8 cellular contexts compared by ENCODE assay signal in genomic region chr9:5587024-5587423, GRCh38. TPM values are rescaled to one million over a fixed set of nuclear protein-coding genes. Genes with fewer than 3 reads are reported as not detected.
DNase-seq lines count a peak whose midpoint lies in the region; ATAC-seq and TF ChIP-seq lines count a peak whose summit lies in the region.
"Had no signal": no experiment of that assay in that cellular context is flagged by ENCODE, and none has a peak within 500 bp of the region (broad histone marks: within the 10 kb centered on the region; RNA-seq: fewer than 3 reads in every experiment).

No MANE protein-coding gene starts in this region.

- intact Hi-C loops in activated CD8-positive, alpha-beta T cell treated with anti-CD3 and anti-CD28 coated beads for 36 hours (cut with micrococcal nuclease): loop anchor here (5.0 kb wide), 1 partner anchor 130 kb away; no protein-coding TSS in a partner anchor

- no peaks in the 10 kb centered on the region for H3K79me1 ChIP-seq in mesendoderm (ENCODE audit: low read length)

- H3K18ac ChIP-seq in mesendoderm (ENCODE audit: low read length): no peak overlapping the region

- peak; percentile 67 for DNase-seq in activated CD8-positive, alpha-beta T cell treated with anti-CD3 and anti-CD28 coated beads for 36 hours
- DNase-seq in fibroblast of the aortic adventitia (ENCODE audit: low read depth) (peak; percentile 63), mesendoderm (no peak), NCI-H2107 treated with DMSO at 0.1 percent for 48 hours (lab: John Stamatoyannopoulos, UW; ENCODE audit: unreplicated experiment) (no peak), HUDEP-2 (lab: John Stamatoyannopoulos, UW; ENCODE audit: unreplicated experiment in 76 of 76) (no peak)
- no peak for DNase-seq in stimulated activated effector memory CD8-positive, alpha-beta T cell treated with anti-CD3 and anti-CD28 coated beads, Interleukin-12 subunit alpha, Interleukin-12 subunit beta, amount 100 ng/mL, for 72 hours (ENCODE audit: low spot score in 2 of 2)
- DNase-seq: activated gamma-delta T cell had no signal

- H2BK5ac ChIP-seq in mesendoderm (ENCODE audit: low read length): no peak overlapping the region

- H3K56ac ChIP-seq in mesendoderm (ENCODE audit: low read length): no peak overlapping the region

- H3K27me3 Mint-ChIP-seq in activated CD8-positive, alpha-beta T cell treated with anti-CD3 and anti-CD28 coated beads for 36 hours: no peaks in the 10 kb centered on the region

- H3K4me1 Mint-ChIP-seq in activated CD8-positive, alpha-beta T cell treated with anti-CD3 and anti-CD28 coated beads for 36 hours (ENCODE audit: low read depth): peaks cover 54% of the 10 kb centered on the region
- H3K4me1 Mint-ChIP-seq in stimulated activated effector memory CD8-positive, alpha-beta T cell treated with anti-CD3 and anti-CD28 coated beads, Interleukin-12 subunit alpha, Interleukin-12 subunit beta, amount 100 ng/mL, for 72 hours: peaks cover 30% of the 10 kb centered on the region

- no peaks in the 10 kb centered on the region for H3K36me3 ChIP-seq in mesendoderm (ENCODE audit: control insufficient read depth, insufficient read depth, low read length)

- no peak overlapping the region for H3K9ac ChIP-seq in mesendoderm (ENCODE audit: low read length)

- no peak overlapping the region for H3K4me3 Mint-ChIP-seq in activated CD8-positive, alpha-beta T cell treated with anti-CD3 and anti-CD28 coated beads for 36 hours
- H3K4me3 Mint-ChIP-seq in stimulated activated effector memory CD8-positive, alpha-beta T cell treated with anti-CD3 and anti-CD28 coated beads, Interleukin-12 subunit alpha, Interleukin-12 subunit beta, amount 100 ng/mL, for 72 hours: no peak overlapping the region

- H3K27ac ChIP-seq in mesendoderm (ENCODE audit: low read depth, low read length): no peak overlapping the region

- H2BK120ac ChIP-seq in mesendoderm (ENCODE audit: low read depth, low read length): no peak overlapping the region

- no peaks in the 10 kb centered on the region for H3K79me2 ChIP-seq in mesendoderm (ENCODE audit: control insufficient read depth, insufficient read depth, low read length)

- H2BK15ac ChIP-seq in mesendoderm (replicated peaks; ENCODE audit: low read depth): no peak overlapping the region

- no peak overlapping the region for H3K4me2 ChIP-seq in mesendoderm (ENCODE audit: low read length)

- CTCF ChIA-PET in activated CD8-positive, alpha-beta T cell treated with anti-CD3 and anti-CD28 coated beads for 36 hours (lab: Charles Lee): interaction anchor here (1.0 to 5.6 kb wide), 11 partner anchors 13 to 649 kb away, joined by 3 to 80 read pairs (median 5); partner anchors contain the start of genes CD274 and PLGRKT

- H4K5ac ChIP-seq in mesendoderm (ENCODE audit: low read length): no peak overlapping the region

- POLR2A ChIA-PET in activated CD8-positive, alpha-beta T cell treated with anti-CD3 and anti-CD28 coated beads for 36 hours (lab: Charles Lee): interaction anchor here (1.2 to 1.3 kb wide), 3 partner anchors 25 to 136 kb away, joined by 3 to 4 read pairs (median 3); no protein-coding TSS in a partner anchor

- no peak for TF ChIP-seq CTCF in activated CD8-positive, alpha-beta T cell treated with anti-CD3 and anti-CD28 coated beads for 36 hours (IDR thresholded peaks at IDR 0.05)
- no peak for TF ChIP-seq CTCF in fibroblast of the aortic adventitia (IDR thresholded peaks at IDR 0.05; ENCODE audit: insufficient read depth, low read length)

- H2AK5ac ChIP-seq in mesendoderm (ENCODE audit: low read length): no peak overlapping the region

- H3K36me3 Mint-ChIP-seq in activated CD8-positive, alpha-beta T cell treated with anti-CD3 and anti-CD28 coated beads for 36 hours (ENCODE audit: low read depth): no peaks in the 10 kb centered on the region
- H3K36me3 Mint-ChIP-seq in stimulated activated effector memory CD8-positive, alpha-beta T cell treated with anti-CD3 and anti-CD28 coated beads, Interleukin-12 subunit alpha, Interleukin-12 subunit beta, amount 100 ng/mL, for 72 hours: no peaks in the 10 kb centered on the region

- no CpG with 5 or more reads among the region's 1 CpG for WGBS in mesendoderm (ENCODE audit: extremely low coverage, insufficient coverage, low lambda C conversion rate)

- no peaks in the 10 kb centered on the region for H3K4me1 ChIP-seq in mesendoderm (ENCODE audit: control insufficient read depth, low read depth, low read length)

- no peak overlapping the region for H3K23ac ChIP-seq in mesendoderm (ENCODE audit: low read length)

- no peak overlapping the region for H3K4ac ChIP-seq in mesendoderm (ENCODE audit: low read depth, low read length)

- H4K8ac ChIP-seq in mesendoderm (ENCODE audit: low read depth, low read length): no peak overlapping the region

- H3K27ac Mint-ChIP-seq in activated CD8-positive, alpha-beta T cell treated with anti-CD3 and anti-CD28 coated beads for 36 hours: peak overlapping the region; percentile 81
- H3K27ac Mint-ChIP-seq in stimulated activated effector memory CD8-positive, alpha-beta T cell treated with anti-CD3 and anti-CD28 coated beads, Interleukin-12 subunit alpha, Interleukin-12 subunit beta, amount 100 ng/mL, for 72 hours: peak overlapping the region; percentile 88

- ATAC-seq in HG02610 (IDR thresholded peaks at IDR 0.05; ENCODE audit: unreplicated experiment): peak; percentile 23
- ATAC-seq in activated CD8-positive, alpha-beta T cell treated with anti-CD3 and anti-CD28 coated beads for 36 hours: peak; percentile 62
- peak; percentile 91 for ATAC-seq in stimulated activated effector memory CD8-positive, alpha-beta T cell treated with anti-CD3 and anti-CD28 coated beads, Interleukin-12 subunit alpha, Interleukin-12 subunit beta, amount 100 ng/mL, for 72 hours

- no peaks in the 10 kb centered on the region for H3K9me3 Mint-ChIP-seq in activated CD8-positive, alpha-beta T cell treated with anti-CD3 and anti-CD28 coated beads for 36 hours
- H3K9me3 Mint-ChIP-seq in stimulated activated effector memory CD8-positive, alpha-beta T cell treated with anti-CD3 and anti-CD28 coated beads, Interleukin-12 subunit alpha, Interleukin-12 subunit beta, amount 100 ng/mL, for 72 hours: no peaks in the 10 kb centered on the region

- H3K4me3 ChIP-seq in fibroblast of the aortic adventitia (ENCODE audit: low read depth, low read length) (no peak overlapping the region), mesendoderm (ENCODE audit: low read length) (no peak overlapping the region)

- no peaks in the 10 kb centered on the region for H3K27me3 ChIP-seq in mesendoderm (ENCODE audit: insufficient read depth, low read length, poor library complexity)

RNA-seq across cellular contexts. Expression of gene RIC1, which starts 41.9 kb away (rescaled TPM):
- 10 to 100 TPM; 14.4 to 14.6 TPM for total RNA-seq in activated CD8-positive, alpha-beta T cell treated with anti-CD3 and anti-CD28 coated beads for 36 hours
- total RNA-seq in fibroblast of the aortic adventitia (ENCODE audit: low replicate concordance): 28.8 and 37.8 TPM in 2 replicates
- polyA plus RNA-seq in mesendoderm (2013, experiment 1 of 2): 10.7 TPM
- 10.4 TPM for polyA plus RNA-seq in mesendoderm (2013, experiment 2 of 2)

Comparison
In these comparisons a context has a peak if more than half of its experiments do, and no peak if none do; other contexts are left out.
1. ATAC-seq: peak in every context shown above with its lines; median percentile 91 in stimulated activated effector memory CD8-positive, alpha-beta T cell treated with anti-CD3 and anti-CD28 coated beads, Interleukin-12 subunit alpha, Interleukin-12 subunit beta, amount 100 ng/mL, for 72 hours; 62 in activated CD8-positive, alpha-beta T cell treated with anti-CD3 and anti-CD28 coated beads for 36 hours; 23 in HG02610.
2. DNase-seq: peak in activated CD8-positive, alpha-beta T cell treated with anti-CD3 and anti-CD28 coated beads for 36 hours (single experiment) and fibroblast of the aortic adventitia (single experiment); none in stimulated activated effector memory CD8-positive, alpha-beta T cell treated with anti-CD3 and anti-CD28 coated beads, Interleukin-12 subunit alpha, Interleukin-12 subunit beta, amount 100 ng/mL, for 72 hours (0 of 2), mesendoderm (single experiment), NCI-H2107 treated with DMSO at 0.1 percent for 48 hours (single experiment) and HUDEP-2 (0 of 76).